In genomic region chr17:13601317-13601775, GRCh38 we compare ENCODE assay signal across 10 cellular contexts. TPM values are rescaled to one million over a fixed set of nuclear protein-coding genes. Genes with fewer than 3 reads are reported as not detected.
DNase-seq lines count a peak whose midpoint lies in the region; ATAC-seq and TF ChIP-seq lines count a peak whose summit lies in the region.
"Had no signal": no experiment of that assay in that cellular context is flagged by ENCODE, and none has a peak within 500 bp of the region (broad histone marks: within the 10 kb centered on the region; RNA-seq: fewer than 3 reads in every experiment).

No MANE protein-coding gene starts in this region.

- H3K27ac Mint-ChIP-seq in GM23338: no peak overlapping the region

- H4K20me1 ChIP-seq in GM23338 (replicated peaks; ENCODE audit: insufficient read depth): no peaks in the 10 kb centered on the region

- H3K4me3 Mint-ChIP-seq in GM23338: peak overlapping the region; percentile 92

- H3K4me3 ChIP-seq in GM23338: peak overlapping the region; percentile 72
- H3K4me3 ChIP-seq in right cardiac atrium (ENCODE audit: low read length): peak overlapping the region; percentile 29
- peak overlapping the region; percentile 29 to 52 (median 43) for H3K4me3 ChIP-seq in sigmoid colon

- ATAC-seq in GM23338: peak; percentile 34
- peak; percentile 50 to 52 for ATAC-seq in right cardiac atrium
- ATAC-seq in GM21576 (IDR thresholded peaks at IDR 0.05; ENCODE audit: unreplicated experiment): no peak
- ATAC-seq in GM21360 (IDR thresholded peaks at IDR 0.05; ENCODE audit: unreplicated experiment): no peak
- ATAC-seq in GM18502 (IDR thresholded peaks at IDR 0.05; ENCODE audit: poor library complexity, unreplicated experiment): no peak
- ATAC-seq: Panc1 had no signal

- H3K36me3 Mint-ChIP-seq in GM23338 (ENCODE audit: low read depth): peaks cover 6% of the 10 kb centered on the region; the same call in 1 of the 3 replicates

- H3K4me1 Mint-ChIP-seq in GM23338: peaks cover 22% of the 10 kb centered on the region

- H3K79me2 ChIP-seq in GM23338 (replicated peaks; ENCODE audit: insufficient read depth): peaks cover 22% of the 10 kb centered on the region

- H3K27me3 ChIP-seq in GM23338 (ENCODE audit: insufficient read depth) (peaks cover 27% of the 10 kb centered on the region), right cardiac atrium (ENCODE audit: control insufficient read depth, insufficient read depth) (no peaks in the 10 kb centered on the region), sigmoid colon (peaks cover 19 to 76% (median 35%) of the 10 kb centered on the region in 3 donors)

- no peak overlapping the region for H3K27ac ChIP-seq in GM23338 (ENCODE audit: low read depth)
- no peak overlapping the region for H3K27ac ChIP-seq in right cardiac atrium (ENCODE audit: low read length)
- H3K27ac ChIP-seq in sigmoid colon: peak overlapping the region; percentile 51 to 71 (median 63)
- H3K27ac ChIP-seq: epithelial cell of prostate had no signal

- under 1% methylated on average over 48 of the region's 48 CpGs for WGBS in right cardiac atrium
- 1 to 6% methylated on average over 48 of the region's 48 CpGs for WGBS in sigmoid colon, 2 donors

- H2AFZ ChIP-seq in GM23338: peak overlapping the region; percentile 34; the same call in 1 of the 2 replicates

- TF ChIP-seq POLR2A in sigmoid colon (IDR thresholded peaks at IDR 0.05): no peak

- DNase-seq in GM23338 (ENCODE audit: low spot score): peak; percentile 48
- peak; percentile 33 to 40 for DNase-seq in activated T-cell treated with anti-CD3 and anti-CD28 coated beads, Interleukin-2, amount 50 U/mL, for 48 hours
- peak in 1 of 3 donors; percentile 46 for DNase-seq in right cardiac atrium
- DNase-seq in sigmoid colon: peak; percentile 65
- DNase-seq in DMS79 (lab: John Stamatoyannopoulos, UW): no peak

- intact Hi-C loops in right cardiac atrium (cut with DNase I): no loop called here
- intact Hi-C loops in sigmoid colon (cut with DNase I): no loop called here

- H3K36me3 ChIP-seq in GM23338 (ENCODE audit: insufficient read depth) (no peaks in the 10 kb centered on the region), sigmoid colon (no peaks in the 10 kb centered on the region)

- H3K9me3 ChIP-seq in right cardiac atrium (ENCODE audit: control insufficient read depth, low read length) (no peaks in the 10 kb centered on the region), sigmoid colon (no peaks in the 10 kb centered on the region)

- H3K4me2 ChIP-seq in GM23338: peak overlapping the region; percentile 89

- H3K9me2 ChIP-seq in GM23338 (ENCODE audit: insufficient read depth): no peaks in the 10 kb centered on the region

- H3K27me3 Mint-ChIP-seq in GM23338 (ENCODE audit: insufficient read depth, low read depth, poor library complexity): peaks cover 21% of the 10 kb centered on the region

- no peaks in the 10 kb centered on the region for H3F3A ChIP-seq in GM23338 (replicated peaks; ENCODE audit: low read depth)

- H3K4me1 ChIP-seq in GM23338 (ENCODE audit: insufficient read depth) (peaks cover 18% of the 10 kb centered on the region; the same call in 1 of the 2 replicates), right cardiac atrium (ENCODE audit: control insufficient read depth, insufficient read depth, low read length) (peaks cover 3% of the 10 kb centered on the region), sigmoid colon (peaks cover 0 to 23% (median 20%) of the 10 kb centered on the region in 4 donors)

- no peak for TF ChIP-seq CTCF in GM23338 (conservative IDR thresholded peaks at IDR 0.05; ENCODE audit: low read depth in 2 of 2)
- no peak for TF ChIP-seq CTCF in sigmoid colon (IDR thresholded peaks at IDR 0.05)

- H3K9me3 Mint-ChIP-seq in GM23338: peaks cover 3% of the 10 kb centered on the region; the same call in 1 of the 3 replicates

- TF ChIP-seq EP300 in sigmoid colon (IDR thresholded peaks at IDR 0.05): no peak

TF ChIP-seq in GM23338, 12 proteins besides CTCF, POLR2A, EP300 and RAD21:
- no peak for TF ChIP-seq ZNF331 (CRISPR knock-in tag; IDR thresholded peaks at IDR 0.05; ENCODE audit: low read depth)
TF ChIP-seq in GM23338: peak in this region for 0.

RNA-seq across cellular contexts. Expression of gene HS3ST3A1, which starts 0.4 kb away (rescaled TPM):
- 17.6 and 24.1 TPM in 2 replicates for total RNA-seq in GM23338 (2014; rRNA removed; shearing (Covaris generic))
- 5.4 and 6.1 TPM in 2 replicates for polyA plus RNA-seq in GM23338 (2016; fragmentation: Nextera tagmentation; extraction: Ambion mirVana)
- 10 to 100 TPM in 1 of 4 donors, 1 to 10 TPM in 3; 4.7 to 21.1 (median 6.1) TPM for total RNA-seq in right cardiac atrium
- polyA plus RNA-seq in right cardiac atrium: 2.2 TPM
- total RNA-seq in sigmoid colon: 1 to 10 TPM; 1.8 to 3.7 (median 3.0) TPM
- polyA plus RNA-seq in sigmoid colon: 1 to 10 TPM in 1 of 3 donors, not detected in 2; 1.5 TPM

Comparison
In these comparisons a context has a peak if more than half of its experiments do, and no peak if none do; other contexts are left out.
1. ATAC-seq: peak in GM23338 (single experiment) and right cardiac atrium (2 of 2); none in GM21576 (single experiment), GM21360 (single experiment) and GM18502 (single experiment).
2. H3K27ac ChIP-seq: peak in sigmoid colon (4 of 4); none in GM23338 (single experiment) and right cardiac atrium (single experiment).
3. Peak in every context shown above with its lines, with median percentiles within 50 percentile points of each other: H3K4me3 ChIP-seq.